Comparison of ENCODE assay signal across 21 cellular contexts in the genomic region with DNA sequence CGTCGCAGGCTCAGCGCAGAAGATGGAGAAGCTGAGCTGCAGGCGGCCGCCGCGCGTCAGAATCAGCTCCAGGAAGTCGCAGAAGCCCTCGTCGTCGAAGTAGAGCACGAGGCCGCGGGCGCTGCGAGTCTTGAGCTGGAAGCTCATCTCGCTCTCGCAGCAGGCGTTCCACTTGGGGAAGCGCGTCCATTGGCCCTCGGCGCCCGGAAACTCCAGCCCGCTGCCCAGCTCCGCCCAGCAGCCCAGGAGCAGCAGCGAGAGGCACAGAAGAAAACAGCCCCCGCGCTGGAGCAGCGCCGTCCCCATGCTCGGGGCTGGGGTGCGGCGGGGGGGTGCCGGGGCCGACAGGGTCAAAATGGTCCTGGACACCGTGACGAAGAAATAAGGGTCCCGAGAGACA. TPM values are rescaled to one million over a fixed set of nuclear protein-coding genes. Genes with fewer than 3 reads are reported as not detected.
"Had no signal": no experiment of that assay in that cellular context is flagged by ENCODE, and none has a peak within 500 bp of the region (broad histone marks: within the 10 kb centered on the region; RNA-seq: fewer than 3 reads in every experiment).

No MANE protein-coding gene starts in this region.

- H3K27me3 Mint-ChIP-seq: activated naive CD8-positive, alpha-beta T cell treated with anti-CD3 and anti-CD28 coated beads, Interleukin-2, amount 10 ng/mL, durations not matched to agents 7 days and 5 days had no signal

- H3K4me3 ChIP-seq: heart left ventricle, mucosa of descending colon, psoas muscle, right lobe of liver, smooth muscle cell, suprapubic skin, upper lobe of left lung had no signal

- H3K27me3 ChIP-seq: brain microvascular endothelial cell, right lobe of liver, upper lobe of left lung had no signal

- H3K27ac ChIP-seq: brain microvascular endothelial cell, heart left ventricle, psoas muscle, right lobe of liver, suprapubic skin, upper lobe of left lung had no signal

- H3K36me3 ChIP-seq: brain microvascular endothelial cell, heart left ventricle, right lobe of liver, suprapubic skin, upper lobe of left lung had no signal

- H3K4me1 ChIP-seq: heart left ventricle, psoas muscle, right lobe of liver, suprapubic skin, upper lobe of left lung had no signal

- DNase-seq: activated CD4-positive, alpha-beta T cell treated with anti-CD3 and anti-CD28 coated beads, Interleukin-2, amount 50 U/mL, for 1 hour; activated CD8-positive, alpha-beta memory T cell treated with anti-CD3 and anti-CD28 coated beads for 24 hours; activated naive CD4-positive, alpha-beta T cell; activated naive CD8-positive, alpha-beta T cell treated with anti-CD3 and anti-CD28 coated beads, Interleukin-2, amount 10 ng/mL, durations not matched to agents 7 days and 5 days; brain microvascular endothelial cell; cerebellar nuclear complex; endodermal cell; naive thymus-derived CD4-positive, alpha-beta T cell; stimulated activated naive CD8-positive, alpha-beta T cell treated with anti-CD3 and anti-CD28 coated beads, Interleukin-15, Interleukin-2, amounts not matched to agents 100 U/mL and 50 U/mL, for 24 hours; T1000 had no signal

- H3K4me2 ChIP-seq: smooth muscle cell had no signal

- H3K4me3 Mint-ChIP-seq: activated naive CD8-positive, alpha-beta T cell treated with anti-CD3 and anti-CD28 coated beads, Interleukin-2, amount 10 ng/mL, durations not matched to agents 7 days and 5 days; endodermal cell; memory B cell; naive thymus-derived CD4-positive, alpha-beta T cell had no signal

- H3K36me3 Mint-ChIP-seq: activated naive CD8-positive, alpha-beta T cell treated with anti-CD3 and anti-CD28 coated beads, Interleukin-2, amount 10 ng/mL, durations not matched to agents 7 days and 5 days; memory B cell had no signal

- H3K9me3 ChIP-seq: mucosa of descending colon, psoas muscle, right lobe of liver, suprapubic skin had no signal

- H3K4me1 Mint-ChIP-seq: activated naive CD8-positive, alpha-beta T cell treated with anti-CD3 and anti-CD28 coated beads, Interleukin-2, amount 10 ng/mL, durations not matched to agents 7 days and 5 days; memory B cell had no signal

- H3K27ac Mint-ChIP-seq: activated naive CD8-positive, alpha-beta T cell treated with anti-CD3 and anti-CD28 coated beads, Interleukin-2, amount 10 ng/mL, durations not matched to agents 7 days and 5 days; endodermal cell; memory B cell; naive thymus-derived CD4-positive, alpha-beta T cell had no signal

- ATAC-seq: activated CD4-positive, CD25-positive, alpha-beta regulatory T cell treated with anti-CD3 and anti-CD28 coated beads, Interleukin-2, amount 50 U/mL, for 24 hours; heart left ventricle; mucosa of descending colon; naive thymus-derived CD4-positive, alpha-beta T cell; psoas muscle; stimulated activated naive CD8-positive, alpha-beta T cell treated with anti-CD3 and anti-CD28 coated beads, Interleukin-15, Interleukin-2, amounts not matched to agents 100 U/mL and 50 U/mL, for 24 hours had no signal

RNA-seq across cellular contexts. Expression of a gene that starts 4.0 kb away (rescaled TPM):
- total RNA-seq: activated naive CD8-positive, alpha-beta T cell treated with anti-CD3 and anti-CD28 coated beads, Interleukin-2, amount 10 ng/mL, durations not matched to agents 7 days and 5 days; dermis microvascular lymphatic vessel endothelial cell; epithelial cell of proximal tubule had no signal
- polyA plus RNA-seq: naive thymus-derived CD4-positive, alpha-beta T cell had no signal
